ENCODE assay signal across 9 cellular contexts in the genomic region with DNA sequence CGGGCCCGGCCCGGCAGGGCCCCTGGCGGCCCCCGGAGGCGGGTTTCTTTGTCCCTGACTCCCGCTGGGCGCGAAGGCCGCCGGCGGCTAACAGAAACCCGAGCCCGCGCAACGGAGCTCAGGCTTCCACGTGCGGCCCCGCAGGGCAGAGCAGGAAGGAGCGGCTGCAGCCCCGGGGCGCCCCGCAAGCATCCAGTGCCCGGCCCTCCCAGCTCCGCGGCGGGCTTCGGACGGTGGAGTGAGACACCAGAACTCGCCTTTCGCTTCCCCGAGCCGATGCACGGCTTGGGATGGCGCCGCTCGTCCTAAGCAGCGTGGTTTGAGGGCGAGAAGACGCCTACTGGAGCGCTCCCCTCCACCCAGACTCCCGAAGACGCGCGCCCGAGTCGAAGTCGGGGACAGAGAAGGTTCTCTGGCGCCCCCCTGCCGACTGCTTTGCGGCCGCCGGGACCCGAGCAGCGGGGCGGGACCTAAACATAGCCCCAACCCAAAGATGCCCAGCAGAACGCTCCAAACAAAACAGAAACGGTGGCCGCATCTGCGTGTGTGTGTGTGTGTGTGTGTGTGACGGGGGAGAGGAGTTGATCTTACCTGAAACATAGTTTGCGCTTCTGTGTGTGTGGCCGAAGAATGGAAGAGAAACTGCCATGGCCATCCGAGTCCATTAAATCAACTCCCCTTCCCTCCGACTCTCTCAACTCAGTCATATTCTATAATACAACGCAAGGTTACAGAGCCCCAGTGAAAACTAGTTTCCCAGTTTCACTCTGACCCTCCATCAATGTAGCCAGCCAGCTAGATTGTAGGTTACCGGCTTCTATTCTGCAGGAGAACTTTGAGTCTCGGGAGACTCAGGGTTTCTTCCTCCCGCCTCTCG. TPM values are rescaled to one million over a fixed set of nuclear protein-coding genes. Genes with fewer than 3 reads are reported as not detected.
DNase-seq lines count a peak whose midpoint lies in the region; ATAC-seq and TF ChIP-seq lines count a peak whose summit lies in the region.
"Had no signal": no experiment of that assay in that cellular context is flagged by ENCODE, and none has a peak within 500 bp of the region (broad histone marks: within the 10 kb centered on the region; RNA-seq: fewer than 3 reads in every experiment).

No MANE protein-coding gene starts in this region.

- H3K9me3 Mint-ChIP-seq in T-helper 2 cell treated with Interferon-gamma antibody and Interleukin-4, amounts not matched to agents 5 μg/mL and 100 μg/mL, for 36 hours, result no peaks in the 10 kb centered on the region
- H3K9me3 Mint-ChIP-seq in MCF 10A (ENCODE audit: unreplicated experiment), result no peaks in the 10 kb centered on the region

- peaks cover 23% of the 10 kb centered on the region for H3K4me1 ChIP-seq in KMS-11 (ENCODE audit: low read depth, poor library complexity, severe bottlenecking)

- H3K27ac Mint-ChIP-seq in T-helper 2 cell treated with Interferon-gamma antibody and Interleukin-4, amounts not matched to agents 5 μg/mL and 100 μg/mL, for 36 hours, result peak overlapping the region; percentile 52
- H3K27ac Mint-ChIP-seq in MCF 10A (ENCODE audit: low read depth, unreplicated experiment), result no peak overlapping the region

- TF ChIP-seq CTCF in KMS-11 (conservative IDR thresholded peaks at IDR 0.05; ENCODE audit: low read depth, low read length), result no peak
- no peak for TF ChIP-seq CTCF in MCF 10A (IDR thresholded peaks at IDR 0.05; ENCODE audit: unreplicated experiment)

- no peak overlapping the region for H3K4me3 ChIP-seq in KMS-11 (IDR thresholded peaks at IDR 0.05; ENCODE audit: insufficient read depth, low read depth, low read length)

- no peaks in the 10 kb centered on the region for H4K20me1 ChIP-seq in KMS-11 (ENCODE audit: insufficient read depth)

- peak; percentile 29 for ATAC-seq in GM21717 (IDR thresholded peaks at IDR 0.05; ENCODE audit: unreplicated experiment)

- peaks cover 38% of the 10 kb centered on the region for H3K4me1 Mint-ChIP-seq in T-helper 2 cell treated with Interferon-gamma antibody and Interleukin-4, amounts not matched to agents 5 μg/mL and 100 μg/mL, for 36 hours (ENCODE audit: low read depth)
- H3K4me1 Mint-ChIP-seq in MCF 10A (ENCODE audit: insufficient read depth, unreplicated experiment), result no peaks in the 10 kb centered on the region

- H3K27me3 Mint-ChIP-seq in T-helper 2 cell treated with Interferon-gamma antibody and Interleukin-4, amounts not matched to agents 5 μg/mL and 100 μg/mL, for 36 hours (ENCODE audit: low read depth), result peaks cover 66% of the 10 kb centered on the region
- no peaks in the 10 kb centered on the region for H3K27me3 Mint-ChIP-seq in MCF 10A (ENCODE audit: insufficient read depth, unreplicated experiment)

- POLR2A ChIA-PET in MCF 10A (lab: Yijun Ruan, JAX), result interaction anchor here (0.5 to 4.8 kb wide), 10 partner anchors 11 to 1091 kb away, joined by 3 to 17 read pairs (median 4); partner anchors contain the start of gene MICU2

- BruUV-seq in MCF 10A (replicated peaks; lab: Mats Ljungman, UMichigan), result no TSS peak

- peaks cover 9% of the 10 kb centered on the region; the same call in 1 of the 2 replicates for H3K27me3 ChIP-seq in KMS-11 (ENCODE audit: insufficient read depth, low read depth)

- no peaks in the 10 kb centered on the region for H3K36me3 ChIP-seq in KMS-11 (ENCODE audit: insufficient read depth)

- H3K27ac ChIP-seq in KMS-11, result peak overlapping the region; percentile 72

- peaks cover 2% of the 10 kb centered on the region for H3K36me3 Mint-ChIP-seq in T-helper 2 cell treated with Interferon-gamma antibody and Interleukin-4, amounts not matched to agents 5 μg/mL and 100 μg/mL, for 36 hours (ENCODE audit: low read depth)
- no peaks in the 10 kb centered on the region for H3K36me3 Mint-ChIP-seq in MCF 10A (ENCODE audit: insufficient read depth, unreplicated experiment)

- H3K4me2 ChIP-seq in KMS-11, result peak overlapping the region; percentile 66; the same call in 1 of the 2 replicates

- intact Hi-C loops in MCF 10A (cut with micrococcal nuclease), result loop anchor here (2.0 kb wide), 1 partner anchor 31 kb away; no protein-coding TSS in a partner anchor

- peak overlapping the region; percentile 78 for H3K9ac ChIP-seq in KMS-11

- H2AFZ ChIP-seq in KMS-11 (ENCODE audit: low read depth), result peak overlapping the region; percentile 83; the same call in 1 of the 2 replicates

- H3K79me2 ChIP-seq in KMS-11 (ENCODE audit: insufficient read depth, low read depth), result no peaks in the 10 kb centered on the region

- peak overlapping the region; percentile 88 for H3K4me3 Mint-ChIP-seq in T-helper 2 cell treated with Interferon-gamma antibody and Interleukin-4, amounts not matched to agents 5 μg/mL and 100 μg/mL, for 36 hours
- H3K4me3 Mint-ChIP-seq in MCF 10A (ENCODE audit: unreplicated experiment), result peak overlapping the region; percentile 88

- DNase-seq in Daoy (ENCODE audit: low read depth), result peak; percentile 76
- peak; percentile 48 for DNase-seq in T-helper 2 cell treated with Interferon-gamma antibody and Interleukin-4, amounts not matched to agents 5 μg/mL and 100 μg/mL, for 36 hours (ENCODE audit: low spot score)
- DNase-seq in MCF 10A (ENCODE audit: unreplicated experiment), result peak; percentile 51
- DNase-seq in iris pigment epithelial cell (ENCODE audit: low read depth), result peak; percentile 52
- DNase-seq in stimulated activated CD4-positive, alpha-beta T cell treated with anti-CD3 and anti-CD28 coated beads, Interleukin-12 subunit alpha, Interleukin-12 subunit beta, amount 100 ng/mL, for 4 hours, result peak; percentile 66
- no peak for DNase-seq in SKM-1 (lab: John Stamatoyannopoulos, UW; ENCODE audit: unreplicated experiment)

- CTCF ChIA-PET in MCF 10A (lab: Yijun Ruan, JAX), result interaction anchor here (0.6 to 2.0 kb wide), 5 partner anchors 22 to 1417 kb away, joined by 3 to 12 read pairs (median 3); no protein-coding TSS in a partner anchor

RNA-seq across cellular contexts. Expression of gene FGF9, which starts 0.6 kb away (rescaled TPM):
- 0.60 and 0.74 TPM in 2 replicates for total RNA-seq in Daoy (2014; rRNA removed; shearing (Covaris generic))
- 0.35 TPM in 1 of 2 replicates, not detected in the other for total RNA-seq in MCF 10A (2022)
- total RNA-seq: dermis microvascular lymphatic vessel endothelial cell had no signal
